22 cellular contexts compared by ENCODE assay signal in the genomic region with DNA sequence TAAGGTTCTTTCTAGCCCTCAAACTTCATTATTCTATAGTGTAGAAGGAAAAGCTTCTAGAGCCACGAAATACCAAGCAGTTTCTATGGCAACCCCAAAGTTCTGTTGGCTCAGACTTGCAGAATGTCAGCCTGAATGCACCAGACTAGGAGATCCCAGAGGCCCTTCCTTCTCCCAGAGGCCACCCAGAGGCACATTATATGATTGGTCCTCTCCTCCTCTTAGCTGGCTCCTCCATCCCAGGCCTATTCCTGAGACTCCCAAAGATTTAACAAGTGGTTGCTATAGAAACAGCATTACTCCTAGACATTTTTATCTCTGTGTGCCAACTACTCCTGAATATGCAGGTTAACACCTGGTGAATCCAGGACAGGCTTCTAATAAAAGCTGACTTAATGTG.
"Had no signal": no experiment of that assay in that cellular context is flagged by ENCODE, and none has a peak within 500 bp of the region (broad histone marks: within the 10 kb centered on the region; RNA-seq: fewer than 3 reads in every experiment).

No MANE protein-coding gene starts in this region.

- H3K36me3 ChIP-seq: colonic mucosa, neutrophil, right atrium auricular region, sigmoid colon, transverse colon had no signal

- DNase-seq: colonic mucosa; dermis blood vessel endothelial cell; endodermal cell; erythroblast; foreskin melanocyte; left colon; left ventricle myocardium superior; mesenchymal stem cell; naive B cell; posterior cingulate gyrus; sigmoid colon; stimulated activated CD4-positive, alpha-beta T cell treated with anti-CD3 and anti-CD28 coated beads, Interleukin-2, amount 100 ng/mL, for 24 hours; stimulated activated CD4-positive, alpha-beta T cell treated with anti-CD3 and anti-CD28 coated beads, Interleukin-4, amount 100 ng/mL, for 4 hours; stimulated activated naive B cell treated with anti-CD40 and anti-IgM and Interleukin-4, amounts not matched to agents 10 μg/mL and 1 μg/mL and 100 μg/mL, for 72 hours; stimulated activated naive CD8-positive, alpha-beta T cell treated with anti-CD3 and anti-CD28 coated beads, Interleukin-15, amount 100 ng/mL, for 72 hours; testis; transverse colon had no signal

- H3K4me3 Mint-ChIP-seq: endodermal cell; naive B cell; nephron; stimulated activated naive B cell treated with anti-CD40 and anti-IgM and Interleukin-4, amounts not matched to agents 10 μg/mL and 1 μg/mL and 100 μg/mL, for 72 hours; stimulated activated naive CD8-positive, alpha-beta T cell treated with anti-CD3 and anti-CD28 coated beads, Interleukin-15, amount 100 ng/mL, for 72 hours had no signal

- H3K4me1 Mint-ChIP-seq: naive B cell; nephron; stimulated activated naive B cell treated with anti-CD40 and anti-IgM and Interleukin-4, amounts not matched to agents 10 μg/mL and 1 μg/mL and 100 μg/mL, for 72 hours; stimulated activated naive CD8-positive, alpha-beta T cell treated with anti-CD3 and anti-CD28 coated beads, Interleukin-15, amount 100 ng/mL, for 72 hours had no signal

- H3K4me3 ChIP-seq: colonic mucosa, lung, right atrium auricular region, sigmoid colon, skin epidermis, testis, transverse colon had no signal

- H3K9me3 ChIP-seq: colonic mucosa, neutrophil, right atrium auricular region, testis, transverse colon had no signal

- H3K27me3 Mint-ChIP-seq: stimulated activated naive B cell treated with anti-CD40 and anti-IgM and Interleukin-4, amounts not matched to agents 10 μg/mL and 1 μg/mL and 100 μg/mL, for 72 hours; stimulated activated naive CD8-positive, alpha-beta T cell treated with anti-CD3 and anti-CD28 coated beads, Interleukin-15, amount 100 ng/mL, for 72 hours had no signal

- ATAC-seq: left colon; left ventricle myocardium superior; stimulated activated naive B cell treated with anti-CD40 and anti-IgM and Interleukin-4, amounts not matched to agents 10 μg/mL and 1 μg/mL and 100 μg/mL, for 72 hours; stimulated activated naive CD8-positive, alpha-beta T cell treated with anti-CD3 and anti-CD28 coated beads, Interleukin-15, amount 100 ng/mL, for 72 hours had no signal

- H3K27ac ChIP-seq: colonic mucosa, neutrophil, right atrium auricular region, sigmoid colon, skin epidermis, testis, transverse colon had no signal

- H3K27me3 ChIP-seq: colonic mucosa, neutrophil, right atrium auricular region, sigmoid colon, testis, transverse colon had no signal

- H3K27ac Mint-ChIP-seq: endodermal cell; naive B cell; nephron; stimulated activated naive B cell treated with anti-CD40 and anti-IgM and Interleukin-4, amounts not matched to agents 10 μg/mL and 1 μg/mL and 100 μg/mL, for 72 hours; stimulated activated naive CD8-positive, alpha-beta T cell treated with anti-CD3 and anti-CD28 coated beads, Interleukin-15, amount 100 ng/mL, for 72 hours had no signal

- H3K4me1 ChIP-seq: colonic mucosa, right atrium auricular region, sigmoid colon, testis, transverse colon had no signal
